ENCODE assay signal across 9 cellular contexts in the genomic region with DNA sequence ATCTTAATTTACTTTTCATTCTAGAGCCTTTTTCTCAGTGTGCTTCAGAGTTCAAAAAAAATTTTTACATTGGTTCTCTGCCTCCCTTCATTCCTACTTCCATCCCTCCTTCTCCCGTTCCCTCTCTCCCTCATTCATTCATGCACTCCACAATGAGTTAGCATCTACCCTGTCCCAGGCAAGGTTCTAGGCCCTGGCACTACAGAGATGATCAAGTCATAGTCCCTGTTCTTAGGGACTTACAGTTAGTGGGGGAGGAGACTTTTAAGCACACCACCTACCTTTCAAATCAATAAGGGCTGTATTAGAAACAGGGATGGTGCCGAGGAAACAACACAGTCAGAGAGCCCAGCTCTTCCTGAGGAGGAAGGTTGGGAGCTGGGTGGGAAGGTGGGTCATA. TPM values are rescaled to one million over a fixed set of nuclear protein-coding genes. Genes with fewer than 3 reads are reported as not detected.
DNase-seq lines count a peak whose midpoint lies in the region; ATAC-seq and TF ChIP-seq lines count a peak whose summit lies in the region.
"Had no signal": no experiment of that assay in that cellular context is flagged by ENCODE, and none has a peak within 500 bp of the region (broad histone marks: within the 10 kb centered on the region; RNA-seq: fewer than 3 reads in every experiment).

No MANE protein-coding gene starts in this region.

- CTCF ChIA-PET in activated CD4-positive, alpha-beta memory T cell treated with anti-CD3 and anti-CD28 coated beads for 36 hours (lab: Charles Lee) = interaction anchor here (0.7 to 5.6 kb wide), 5 partner anchors 12 to 108 kb away, joined by 3 to 46 read pairs (median 6); partner anchors contain the start of gene MAP3K5

- no peak overlapping the region for H3K9ac ChIP-seq in BLaER1

- POLR2A ChIA-PET in activated CD4-positive, alpha-beta memory T cell treated with anti-CD3 and anti-CD28 coated beads for 36 hours (lab: Charles Lee) = interaction anchor here (0.6 to 1.7 kb wide), 3 partner anchors 13 to 40 kb away, joined by 3 to 5 read pairs (median 3); partner anchors contain the start of gene MAP3K5

- no peaks in the 10 kb centered on the region for H3K9me3 Mint-ChIP-seq in activated CD4-positive, alpha-beta memory T cell treated with anti-CD3 and anti-CD28 coated beads for 36 hours

- TF ChIP-seq CTCF in BE2C (IDR thresholded peaks at IDR 0.05; ENCODE audit: low read depth, low read length) = no peak

- peaks cover 18% of the 10 kb centered on the region for H3K4me1 ChIP-seq in BLaER1
- H3K4me1 ChIP-seq in muscle layer of duodenum (ENCODE audit: control insufficient read depth in 1 of 2, insufficient read depth in 2 of 2, low read length in 2 of 2) = peaks cover 0 to 11% of the 10 kb centered on the region in 2 donors
- no peaks in the 10 kb centered on the region for H3K4me1 ChIP-seq in BE2C

- H3K27me3 ChIP-seq in BLaER1 = no peaks in the 10 kb centered on the region
- H3K27me3 ChIP-seq in muscle layer of duodenum (ENCODE audit: low read depth, low read length) = no peaks in the 10 kb centered on the region
- H3K27me3 ChIP-seq in BE2C = no peaks in the 10 kb centered on the region

- peak overlapping the region; percentile 40 for H3K4me3 Mint-ChIP-seq in activated CD4-positive, alpha-beta memory T cell treated with anti-CD3 and anti-CD28 coated beads for 36 hours

- H3K9me3 ChIP-seq in BLaER1 (no peaks in the 10 kb centered on the region), muscle layer of duodenum (ENCODE audit: control insufficient read depth in 1 of 2, low read length in 2 of 2) (no peaks in the 10 kb centered on the region), BE2C (no peaks in the 10 kb centered on the region)

- H3K27ac Mint-ChIP-seq in activated CD4-positive, alpha-beta memory T cell treated with anti-CD3 and anti-CD28 coated beads for 36 hours = peak overlapping the region; percentile 72

- peaks cover 89% of the 10 kb centered on the region for H3K4me1 Mint-ChIP-seq in activated CD4-positive, alpha-beta memory T cell treated with anti-CD3 and anti-CD28 coated beads for 36 hours (ENCODE audit: low read depth)

- no peaks in the 10 kb centered on the region for H3K36me3 ChIP-seq in BLaER1
- H3K36me3 ChIP-seq in muscle layer of duodenum (ENCODE audit: control insufficient read depth in 1 of 2, insufficient read depth in 2 of 2, low read length in 2 of 2) = no peaks in the 10 kb centered on the region
- no peaks in the 10 kb centered on the region for H3K36me3 ChIP-seq in BE2C

- H4K20me1 ChIP-seq in BLaER1 = no peaks in the 10 kb centered on the region

- intact Hi-C loops in activated CD4-positive, alpha-beta memory T cell treated with anti-CD3 and anti-CD28 coated beads for 36 hours (cut with micrococcal nuclease) = loop anchor here (1.0 to 2.0 kb wide), 3 partner anchors 33 to 108 kb away; no protein-coding TSS in a partner anchor

- no peaks in the 10 kb centered on the region for H3K27me3 Mint-ChIP-seq in activated CD4-positive, alpha-beta memory T cell treated with anti-CD3 and anti-CD28 coated beads for 36 hours

- peak overlapping the region; percentile 35 for H3K4me2 ChIP-seq in BLaER1

- no peak overlapping the region for H3K27ac ChIP-seq in BLaER1
- H3K27ac ChIP-seq in muscle layer of duodenum (ENCODE audit: low read length) = peak overlapping the region; percentile 45

- H3K4me3 ChIP-seq in BLaER1 = no peak overlapping the region
- H3K4me3 ChIP-seq in muscle layer of duodenum (ENCODE audit: low read depth in 1 of 2, low read length in 2 of 2) = peak overlapping the region in 1 of 2 donors; percentile 4
- no peak overlapping the region for H3K4me3 ChIP-seq in BE2C (ENCODE audit: low read depth, low read length)

- DNase-seq in activated CD4-positive, alpha-beta memory T cell treated with anti-CD3 and anti-CD28 coated beads for 36 hours = no peak
- no peak for DNase-seq in NCI-H2029 treated with DMSO at 0.1 percent for 48 hours (lab: John Stamatoyannopoulos, UW)
- no peak for DNase-seq in kidney glomerular epithelial cell (lab: John Stamatoyannopoulos, UW)
- no peak for DNase-seq in BE2C
- no peak for DNase-seq in HuH-7 (ENCODE audit: low spot score)
- DNase-seq: NCI-H524 treated with DMSO at 0.1 percent for 48 hours had no signal

- peak; percentile 5 for ATAC-seq in GM18868 (IDR thresholded peaks at IDR 0.05; ENCODE audit: unreplicated experiment)

- H3K36me3 Mint-ChIP-seq in activated CD4-positive, alpha-beta memory T cell treated with anti-CD3 and anti-CD28 coated beads for 36 hours = peaks cover 2% of the 10 kb centered on the region

RNA-seq across cellular contexts. Expression of gene MAP3K5, which starts 40.3 kb away (rescaled TPM):
- total RNA-seq in activated CD4-positive, alpha-beta memory T cell treated with anti-CD3 and anti-CD28 coated beads for 36 hours = 10 to 100 TPM; 13.2 to 13.8 TPM
- polyA plus RNA-seq in BE2C (2012; ENCODE audit: insufficient read depth, insufficient read length, low read depth) = 2.3 TPM
